Comparison of ENCODE assay signal across 1 cellular context in genomic region chr4:132540268-132540667, GRCh38.
TF ChIP-seq lines count a peak whose summit lies in the region.

No MANE protein-coding gene starts in this region.

TF ChIP-seq in WTC11, 78 proteins besides CTCF, POLR2A, EP300 and RAD21 (continued from another document):
- TF ChIP-seq, protein P1, sequence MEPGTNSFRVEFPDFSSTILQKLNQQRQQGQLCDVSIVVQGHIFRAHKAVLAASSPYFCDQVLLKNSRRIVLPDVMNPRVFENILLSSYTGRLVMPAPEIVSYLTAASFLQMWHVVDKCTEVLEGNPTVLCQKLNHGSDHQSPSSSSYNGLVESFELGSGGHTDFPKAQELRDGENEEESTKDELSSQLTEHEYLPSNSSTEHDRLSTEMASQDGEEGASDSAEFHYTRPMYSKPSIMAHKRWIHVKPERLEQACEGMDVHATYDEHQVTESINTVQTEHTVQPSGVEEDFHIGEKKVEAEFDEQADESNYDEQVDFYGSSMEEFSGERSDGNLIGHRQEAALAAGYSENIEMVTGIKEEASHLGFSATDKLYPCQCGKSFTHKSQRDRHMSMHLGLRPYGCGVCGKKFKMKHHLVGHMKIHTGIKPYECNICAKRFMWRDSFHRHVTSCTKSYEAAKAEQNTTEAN (CRISPR knock-in tag; IDR thresholded peaks at IDR 0.05), result no peak
- TF ChIP-seq NR2C2 (CRISPR knock-in tag; IDR thresholded peaks at IDR 0.05), result no peak
